Comparison of ENCODE assay signal across 27 cellular contexts in the genomic region with DNA sequence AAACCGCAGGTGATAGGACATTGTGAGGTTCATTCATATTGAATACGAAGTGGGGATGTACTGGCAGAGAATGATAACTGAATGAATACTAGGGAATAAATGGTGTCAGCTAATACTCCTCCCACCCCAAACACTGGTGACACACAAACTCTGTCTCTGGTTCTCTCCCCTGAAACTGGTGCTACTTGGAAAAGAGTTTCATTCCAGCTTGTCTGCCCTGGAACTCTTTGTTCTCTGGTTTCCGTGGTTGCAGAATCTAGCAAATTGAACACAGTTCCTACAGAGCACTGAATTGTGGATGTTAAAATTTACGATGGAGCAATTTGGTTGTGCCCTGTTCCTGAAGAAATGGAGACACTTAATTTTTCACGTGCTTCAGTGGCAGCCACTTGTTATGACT.
"Had no signal": no experiment of that assay in that cellular context is flagged by ENCODE, and none has a peak within 500 bp of the region (broad histone marks: within the 10 kb centered on the region; RNA-seq: fewer than 3 reads in every experiment).

No MANE protein-coding gene starts in this region.

- H3K9me3 ChIP-seq: adrenal gland, ascending aorta, left lung, lower lobe of right lung, mucosa of descending colon, spleen, suprapubic skin, tibial nerve had no signal

- H3K36me3 ChIP-seq: adrenal gland, ascending aorta, brain microvascular endothelial cell, left lung, lower lobe of right lung, spleen, suprapubic skin, tibial nerve had no signal

- H3K4me1 Mint-ChIP-seq: activated CD4-positive, alpha-beta memory T cell treated with anti-CD3 and anti-CD28 coated beads, Interleukin-2, amount 10 ng/mL, durations not matched to agents 7 days and 5 days; activated CD4-positive, alpha-beta T cell treated with anti-CD3 and anti-CD28 coated beads, Interleukin-2, amount 10 ng/mL, durations not matched to agents 7 days and 5 days; nephron had no signal

- H3K4me1 ChIP-seq: adrenal gland, ascending aorta, left lung, lower lobe of right lung, parathyroid adenoma, spleen, suprapubic skin, tibial nerve had no signal

- H3K9me3 Mint-ChIP-seq: activated CD4-positive, alpha-beta memory T cell treated with anti-CD3 and anti-CD28 coated beads, Interleukin-2, amount 10 ng/mL, durations not matched to agents 7 days and 5 days; activated CD4-positive, alpha-beta T cell treated with anti-CD3 and anti-CD28 coated beads, Interleukin-2, amount 10 ng/mL, durations not matched to agents 7 days and 5 days; activated T-helper 2 cell treated with anti-CD3 and anti-CD28 coated beads, Interferon-gamma antibody, Interleukin-2, Interleukin-4, amounts not matched to agents 10 μg/mL and 5 μg/mL and 100 μg/mL, durations not matched to agents 14 hours and 24 hours and 36 hours; nephron; T-helper 1 cell treated with Interleukin-12 subunit alpha and Interleukin-12 subunit beta and Interleukin-4 antibody, amounts not matched to agents 30 μg/mL and 1 μg/mL, for 36 hours had no signal

- H3K4me3 Mint-ChIP-seq: activated CD4-positive, alpha-beta memory T cell treated with anti-CD3 and anti-CD28 coated beads, Interleukin-2, amount 10 ng/mL, durations not matched to agents 7 days and 5 days; activated CD4-positive, alpha-beta T cell treated with anti-CD3 and anti-CD28 coated beads, Interleukin-2, amount 10 ng/mL, durations not matched to agents 7 days and 5 days; nephron; T-helper 1 cell treated with Interleukin-12 subunit alpha and Interleukin-12 subunit beta and Interleukin-4 antibody, amounts not matched to agents 30 μg/mL and 1 μg/mL, for 36 hours had no signal

- DNase-seq: activated CD4-positive, alpha-beta memory T cell treated with anti-CD3 and anti-CD28 coated beads, Interleukin-2, amount 10 ng/mL, durations not matched to agents 7 days and 5 days; activated CD4-positive, alpha-beta T cell treated with anti-CD3 and anti-CD28 coated beads, Interleukin-2, amount 10 ng/mL, durations not matched to agents 7 days and 5 days; activated CD4-positive, CD25-positive, alpha-beta regulatory T cell treated with anti-CD3 and anti-CD28 coated beads, Interleukin-2, amount 50 U/mL, for 72 hours; activated naive CD4-positive, alpha-beta T cell; activated T-cell treated with anti-CD3 and anti-CD28 coated beads, Interleukin-2, amount 50 U/mL, for 48 hours; adrenal gland; brain microvascular endothelial cell; dorsolateral prefrontal cortex; effector memory CD4-positive, alpha-beta T cell; kidney glomerular epithelial cell; left lung; lower lobe of right lung; mesenchymal stem cell; mucosa of descending colon; right cardiac atrium; spleen; stimulated activated naive CD4-positive, alpha-beta T cell; T-helper 9 cell had no signal

- H3K27ac Mint-ChIP-seq: activated CD4-positive, alpha-beta memory T cell treated with anti-CD3 and anti-CD28 coated beads, Interleukin-2, amount 10 ng/mL, durations not matched to agents 7 days and 5 days; activated CD4-positive, alpha-beta T cell treated with anti-CD3 and anti-CD28 coated beads, Interleukin-2, amount 10 ng/mL, durations not matched to agents 7 days and 5 days; activated naive CD4-positive, alpha-beta T cell treated with anti-CD3 and anti-CD28 coated beads, Interleukin-2, amount 50 U/mL, for 72 hours; activated T-helper 2 cell treated with anti-CD3 and anti-CD28 coated beads, Interferon-gamma antibody, Interleukin-2, Interleukin-4, amounts not matched to agents 10 μg/mL and 5 μg/mL and 100 μg/mL, durations not matched to agents 14 hours and 24 hours and 36 hours; T-helper 1 cell treated with Interleukin-12 subunit alpha and Interleukin-12 subunit beta and Interleukin-4 antibody, amounts not matched to agents 30 μg/mL and 1 μg/mL, for 36 hours had no signal

- H3K27me3 Mint-ChIP-seq: activated CD4-positive, alpha-beta memory T cell treated with anti-CD3 and anti-CD28 coated beads, Interleukin-2, amount 10 ng/mL, durations not matched to agents 7 days and 5 days had no signal

- H3K4me3 ChIP-seq: adrenal gland, ascending aorta, coronary artery, left lung, lower lobe of right lung, mucosa of descending colon, spleen, suprapubic skin, tibial nerve had no signal

- H3K79me2 ChIP-seq: parathyroid adenoma had no signal

- H3K36me3 Mint-ChIP-seq: activated naive CD4-positive, alpha-beta T cell treated with anti-CD3 and anti-CD28 coated beads, Interleukin-2, amount 50 U/mL, for 72 hours had no signal

- H3K27ac ChIP-seq: adrenal gland, ascending aorta, brain microvascular endothelial cell, coronary artery, dorsolateral prefrontal cortex, left lung, lower lobe of right lung, parathyroid adenoma, spleen, suprapubic skin, tibial nerve had no signal

- H3K27me3 ChIP-seq: adrenal gland, ascending aorta, brain microvascular endothelial cell, dorsolateral prefrontal cortex, left lung, spleen, suprapubic skin, tibial nerve had no signal

- H2AFZ ChIP-seq: parathyroid adenoma had no signal

- H3K9ac ChIP-seq: parathyroid adenoma had no signal
